Comparison of ENCODE assay signal across 1 cellular context in genomic region chr2:26795135-26795534, GRCh38. TPM values are rescaled to one million over a fixed set of nuclear protein-coding genes. Genes with fewer than 3 reads are reported as not detected.
"Had no signal": no experiment of that assay in that cellular context is flagged by ENCODE, and none has a peak within 500 bp of the region (broad histone marks: within the 10 kb centered on the region; RNA-seq: fewer than 3 reads in every experiment).

No MANE protein-coding gene starts in this region.

RNA-seq across cellular contexts. Expression of gene DPYSL5, which starts 52.8 kb away (rescaled TPM):
- total RNA-seq: GM12878 had no signal
- polyA plus RNA-seq: GM12878 had no signal
